8 cellular contexts compared by ENCODE assay signal in genomic region chr19:55279376-55279772, GRCh38. TPM values are rescaled to one million over a fixed set of nuclear protein-coding genes. Genes with fewer than 3 reads are reported as not detected.
A peak's percentile ranks its signal among the peaks of the same experiment; 100 is the strongest.
DNase-seq lines count a peak whose midpoint lies in the region; ATAC-seq and TF ChIP-seq lines count a peak whose summit lies in the region.

No MANE protein-coding gene starts in this region.

- H3K4me1 Mint-ChIP-seq in activated B cell treated with CpG ODN at 0.5 μM for 24 hours: peaks cover 78% of the 10 kb centered on the region
- H3K4me1 Mint-ChIP-seq in glutamatergic neuron (ENCODE audit: low read depth, unreplicated experiment): peaks cover 13% of the 10 kb centered on the region

- no peaks in the 10 kb centered on the region for H3K9me3 Mint-ChIP-seq in activated B cell treated with CpG ODN at 0.5 μM for 24 hours
- H3K9me3 Mint-ChIP-seq in glutamatergic neuron (ENCODE audit: unreplicated experiment): peaks cover 16% of the 10 kb centered on the region

- peak overlapping the region; percentile 76 for H3K9ac ChIP-seq in skeletal muscle satellite cell (ENCODE audit: low read depth, low read length)

- intact Hi-C loops in activated B cell treated with CpG ODN at 0.5 μM for 24 hours (cut with micrococcal nuclease): no loop called here

- H3K4me3 Mint-ChIP-seq in activated B cell treated with CpG ODN at 0.5 μM for 24 hours: peak overlapping the region; percentile 100
- H3K4me3 Mint-ChIP-seq in glutamatergic neuron (ENCODE audit: unreplicated experiment): peak overlapping the region; percentile 98

- POLR2A ChIA-PET in activated B cell treated with CpG ODN at 0.5 μM for 24 hours (lab: Charles Lee): interaction anchor here (0.5 to 11.6 kb wide), 8 partner anchors 23 to 663 kb away, joined by 3 to 277 read pairs (median 4); partner anchors contain the start of genes FIZ1, KMT5C, PPP6R1 and UBE2S

- CTCF ChIA-PET in activated B cell treated with CpG ODN at 0.5 μM for 24 hours (lab: Charles Lee): interaction anchor here (1.1 to 1.4 kb wide), 2 partner anchors 23 to 104 kb away, joined by 4 to 5 read pairs; no protein-coding TSS in a partner anchor

- peak overlapping the region; percentile 93 for H3K4me2 ChIP-seq in skeletal muscle satellite cell (ENCODE audit: low read length)

- no peak for DNase-seq in H7
- DNase-seq in activated B cell treated with CpG ODN at 0.5 μM for 24 hours: no peak
- DNase-seq in glutamatergic neuron: no peak
- no peak for DNase-seq in NCI-H2227 (lab: John Stamatoyannopoulos, UW; ENCODE audit: unreplicated experiment)
- DNase-seq in T1000 (lab: John Stamatoyannopoulos, UW): no peak
- no peak for DNase-seq in iPS-NIHi7 (ENCODE audit: extremely low spot score)

- H3K27ac Mint-ChIP-seq in activated B cell treated with CpG ODN at 0.5 μM for 24 hours (peak overlapping the region; percentile 98), glutamatergic neuron (ENCODE audit: unreplicated experiment) (peak overlapping the region; percentile 92)

- TF ChIP-seq CTCF in activated B cell treated with CpG ODN at 0.5 μM for 24 hours (IDR thresholded peaks at IDR 0.05): no peak
- TF ChIP-seq CTCF in glutamatergic neuron (IDR thresholded peaks at IDR 0.05; ENCODE audit: partially characterized antibody, unreplicated experiment): no peak

- H3K36me3 ChIP-seq in H7 (replicated peaks; ENCODE audit: control insufficient read depth, insufficient read depth, low read length): no peaks in the 10 kb centered on the region
- peaks cover 8% of the 10 kb centered on the region for H3K36me3 ChIP-seq in skeletal muscle satellite cell (ENCODE audit: insufficient read depth, low read length)

- peaks cover 4% of the 10 kb centered on the region for H3K27me3 Mint-ChIP-seq in activated B cell treated with CpG ODN at 0.5 μM for 24 hours
- H3K27me3 Mint-ChIP-seq in glutamatergic neuron (ENCODE audit: unreplicated experiment): peaks cover 8% of the 10 kb centered on the region

- peaks cover 11% of the 10 kb centered on the region for H3K4me1 ChIP-seq in skeletal muscle satellite cell (ENCODE audit: control insufficient read depth, insufficient read depth, low read length)

- H3K9me3 ChIP-seq in skeletal muscle satellite cell (replicated peaks; ENCODE audit: low read length): no peaks in the 10 kb centered on the region

- H3K27me3 ChIP-seq in H7 (ENCODE audit: control insufficient read depth, insufficient read depth, low read length) (no peaks in the 10 kb centered on the region), skeletal muscle satellite cell (ENCODE audit: control insufficient read depth, insufficient read depth, low read length) (no peaks in the 10 kb centered on the region)

- H3K36me3 Mint-ChIP-seq in activated B cell treated with CpG ODN at 0.5 μM for 24 hours (ENCODE audit: low read depth) (peaks cover 30% of the 10 kb centered on the region), glutamatergic neuron (ENCODE audit: unreplicated experiment) (no peaks in the 10 kb centered on the region)

- ATAC-seq in activated B cell treated with CpG ODN at 0.5 μM for 24 hours (ENCODE audit: low read depth) (no peak), GM19035 (IDR thresholded peaks at IDR 0.05; ENCODE audit: unreplicated experiment) (no peak)

- H3K4me3 ChIP-seq in H7 (ENCODE audit: insufficient read depth, low read depth, low read length) (peak overlapping the region; percentile 86), skeletal muscle satellite cell (ENCODE audit: low read length) (peak overlapping the region; percentile 81)

RNA-seq across cellular contexts. Expression of gene HSPBP1, which starts 0.5 kb away (rescaled TPM):
- total RNA-seq in H7 (2014; rRNA removed; shearing (Covaris generic)): 54.4 and 92.3 TPM in 2 replicates
- total RNA-seq in activated B cell treated with CpG ODN at 0.5 μM for 24 hours: 32.2 and 32.9 TPM in 2 replicates
- 41.5 TPM for total RNA-seq in glutamatergic neuron (ENCODE audit: unreplicated experiment)
- 38.5 and 44.6 TPM in 2 replicates for total RNA-seq in skeletal muscle satellite cell (2012; rRNA removed)

RNA-seq across cellular contexts. Expression of gene BRSK1, which starts 4.4 kb away (rescaled TPM):
- 20.3 and 31.3 TPM in 2 replicates for total RNA-seq in H7 (2014; rRNA removed; shearing (Covaris generic))
- 1.3 and 2.7 TPM in 2 replicates for total RNA-seq in activated B cell treated with CpG ODN at 0.5 μM for 24 hours
- 223 TPM for total RNA-seq in glutamatergic neuron (ENCODE audit: unreplicated experiment)
- 2.2 and 2.5 TPM in 2 replicates for total RNA-seq in skeletal muscle satellite cell (2012; rRNA removed)

RNA-seq across cellular contexts. Expression of gene PPP6R1, which starts 20.6 kb away (rescaled TPM):
- 51.7 and 53.1 TPM in 2 replicates for total RNA-seq in H7 (2014; rRNA removed; shearing (Covaris generic))
- total RNA-seq in activated B cell treated with CpG ODN at 0.5 μM for 24 hours: 203 and 220 TPM in 2 replicates
- 82.3 TPM for total RNA-seq in glutamatergic neuron (ENCODE audit: unreplicated experiment)
- 40.8 and 43.9 TPM in 2 replicates for total RNA-seq in skeletal muscle satellite cell (2012; rRNA removed)

RNA-seq across cellular contexts. Expression of gene TMEM150B, which starts 45.8 kb away (rescaled TPM):
- total RNA-seq in H7 (2014; rRNA removed; shearing (Covaris generic)): 0.24 TPM in 1 of 2 replicates, not detected in the other
- total RNA-seq in activated B cell treated with CpG ODN at 0.5 μM for 24 hours (not detected in 2 replicates), glutamatergic neuron (ENCODE audit: unreplicated experiment) (not detected)
- total RNA-seq in skeletal muscle satellite cell (2012; rRNA removed): not detected in 2 replicates

RNA-seq across cellular contexts. Expression of gene TMEM86B, which starts 50.8 kb away (rescaled TPM):
- total RNA-seq in H7 (2014; rRNA removed; shearing (Covaris generic)): 1.2 and 1.7 TPM in 2 replicates
- total RNA-seq in activated B cell treated with CpG ODN at 0.5 μM for 24 hours (12.6 and 14.8 TPM in 2 replicates), glutamatergic neuron (ENCODE audit: unreplicated experiment) (7.6 TPM)
- total RNA-seq in skeletal muscle satellite cell (2012; rRNA removed): 1.0 and 1.7 TPM in 2 replicates
